ENCODE assay signal across 28 cellular contexts in the genomic region with DNA sequence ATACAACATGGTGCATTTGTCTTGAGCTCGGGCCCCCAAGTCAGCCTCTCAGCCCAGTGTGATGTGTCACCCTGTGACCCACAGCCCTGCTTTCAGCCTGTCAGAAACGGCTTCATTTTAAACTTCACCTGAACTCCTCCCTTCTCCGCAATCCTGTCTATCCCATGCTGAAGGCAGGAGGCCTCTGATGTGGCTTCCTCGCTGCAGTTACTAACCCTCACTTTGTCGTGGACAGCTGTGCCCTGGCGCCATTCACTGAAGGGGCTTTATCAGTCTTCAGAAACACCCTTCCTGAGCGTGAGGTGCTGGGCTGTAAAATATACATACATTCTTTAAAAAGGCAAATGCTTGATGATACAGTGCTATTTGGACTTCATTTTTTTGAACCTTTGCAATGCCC.
"Had no signal": no experiment of that assay in that cellular context is flagged by ENCODE, and none has a peak within 500 bp of the region (broad histone marks: within the 10 kb centered on the region; RNA-seq: fewer than 3 reads in every experiment).

No MANE protein-coding gene starts in this region.

- H2AFZ ChIP-seq: neural progenitor cell, parathyroid adenoma had no signal

- H3K9ac ChIP-seq: neural progenitor cell, parathyroid adenoma had no signal

- H3K27me3 ChIP-seq: neural progenitor cell, testis, thyroid gland, transverse colon, upper lobe of left lung, vagina had no signal

- H3K79me2 ChIP-seq: parathyroid adenoma had no signal

- H3K27ac ChIP-seq: left ventricle myocardium inferior, neural progenitor cell, neutrophil, parathyroid adenoma, psoas muscle, skin epidermis, stomach, testis, thyroid gland, transverse colon, upper lobe of left lung, vagina had no signal

- H3K4me3 ChIP-seq: left ventricle myocardium inferior, lung, neural progenitor cell, psoas muscle, skin epidermis, stomach, testis, thyroid gland, transverse colon, upper lobe of left lung, vagina had no signal

- H3K9me3 ChIP-seq: neutrophil, testis, thyroid gland, vagina had no signal

- H3K4me2 ChIP-seq: neural progenitor cell had no signal

- H3K4me1 ChIP-seq: neural progenitor cell, psoas muscle, stomach, thyroid gland, transverse colon, vagina had no signal

- DNase-seq: hippocampal formation; kidney glomerular epithelial cell; left cardiac atrium; left ventricle myocardium inferior; mesendoderm; naive B cell; natural killer cell; nephron progenitor cell; occipital lobe; psoas muscle; stimulated activated CD4-positive, alpha-beta T cell treated with anti-CD3 and anti-CD28 coated beads, Interleukin-12 subunit alpha, Interleukin-12 subunit beta, amount 100 ng/mL, for 4 hours; stimulated activated CD4-positive, alpha-beta T cell treated with anti-CD3 and anti-CD28 coated beads, Interleukin-15, amount 100 ng/mL, for 24 hours; stimulated activated CD4-positive, alpha-beta T cell treated with anti-CD3 and anti-CD28 coated beads, Interleukin-2, amount 100 ng/mL, for 24 hours; stimulated activated CD4-positive, alpha-beta T cell treated with anti-CD3 and anti-CD28 coated beads, Interleukin-4, amount 100 ng/mL, for 1 hour; stimulated activated naive B cell treated with anti-CD40 and anti-IgM and Interleukin-4, amounts not matched to agents 10 μg/mL and 1 μg/mL and 100 μg/mL, for 72 hours; stimulated activated naive CD8-positive, alpha-beta T cell treated with anti-CD3 and anti-CD28 coated beads, Interleukin-15, Interleukin-2, amounts not matched to agents 100 U/mL and 50 U/mL, for 24 hours; stomach; testis; thyroid gland; transverse colon; upper lobe of left lung had no signal

- ATAC-seq: left cardiac atrium; natural killer cell; psoas muscle; sciatic nerve; stimulated activated naive B cell treated with anti-CD40 and anti-IgM and Interleukin-4, amounts not matched to agents 10 μg/mL and 1 μg/mL and 100 μg/mL, for 72 hours; stimulated activated naive CD8-positive, alpha-beta T cell treated with anti-CD3 and anti-CD28 coated beads, Interleukin-15, Interleukin-2, amounts not matched to agents 100 U/mL and 50 U/mL, for 24 hours had no signal

- H3K36me3 ChIP-seq: neural progenitor cell, neutrophil, stomach, thyroid gland, transverse colon, upper lobe of left lung, vagina had no signal
